1 cellular context compared by ENCODE assay signal in the genomic region with DNA sequence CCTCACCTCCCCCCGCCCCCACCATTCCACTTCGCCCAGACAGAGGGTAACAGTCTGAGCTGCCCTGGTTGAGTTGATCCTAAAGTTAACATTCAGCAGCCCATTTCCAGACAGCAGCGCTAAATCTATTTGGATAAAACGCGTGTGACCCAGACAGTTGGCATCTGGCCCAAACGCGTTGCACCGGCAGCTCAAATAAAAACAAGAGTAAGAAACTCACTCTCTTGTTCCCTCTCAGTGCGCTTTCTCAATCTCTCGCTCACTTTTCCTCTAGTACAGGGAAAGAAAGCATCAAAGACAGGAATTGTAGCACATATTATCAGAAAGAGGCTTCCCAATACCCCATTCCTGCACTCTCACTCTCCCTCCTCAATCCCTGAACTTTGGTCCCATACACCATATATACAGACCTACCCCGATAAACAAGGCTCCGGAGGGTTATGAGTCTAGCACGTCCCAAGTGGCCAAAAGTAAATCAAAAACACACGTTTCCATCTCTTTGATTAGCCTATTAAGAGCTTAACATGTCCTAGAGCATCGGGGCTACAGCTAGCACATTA.
TF ChIP-seq lines count a peak whose summit lies in the region.

No MANE protein-coding gene starts in this region.

TF ChIP-seq in WTC11, 78 proteins besides CTCF, POLR2A, EP300 and RAD21 (continued from another document):
- TF ChIP-seq, protein P1, sequence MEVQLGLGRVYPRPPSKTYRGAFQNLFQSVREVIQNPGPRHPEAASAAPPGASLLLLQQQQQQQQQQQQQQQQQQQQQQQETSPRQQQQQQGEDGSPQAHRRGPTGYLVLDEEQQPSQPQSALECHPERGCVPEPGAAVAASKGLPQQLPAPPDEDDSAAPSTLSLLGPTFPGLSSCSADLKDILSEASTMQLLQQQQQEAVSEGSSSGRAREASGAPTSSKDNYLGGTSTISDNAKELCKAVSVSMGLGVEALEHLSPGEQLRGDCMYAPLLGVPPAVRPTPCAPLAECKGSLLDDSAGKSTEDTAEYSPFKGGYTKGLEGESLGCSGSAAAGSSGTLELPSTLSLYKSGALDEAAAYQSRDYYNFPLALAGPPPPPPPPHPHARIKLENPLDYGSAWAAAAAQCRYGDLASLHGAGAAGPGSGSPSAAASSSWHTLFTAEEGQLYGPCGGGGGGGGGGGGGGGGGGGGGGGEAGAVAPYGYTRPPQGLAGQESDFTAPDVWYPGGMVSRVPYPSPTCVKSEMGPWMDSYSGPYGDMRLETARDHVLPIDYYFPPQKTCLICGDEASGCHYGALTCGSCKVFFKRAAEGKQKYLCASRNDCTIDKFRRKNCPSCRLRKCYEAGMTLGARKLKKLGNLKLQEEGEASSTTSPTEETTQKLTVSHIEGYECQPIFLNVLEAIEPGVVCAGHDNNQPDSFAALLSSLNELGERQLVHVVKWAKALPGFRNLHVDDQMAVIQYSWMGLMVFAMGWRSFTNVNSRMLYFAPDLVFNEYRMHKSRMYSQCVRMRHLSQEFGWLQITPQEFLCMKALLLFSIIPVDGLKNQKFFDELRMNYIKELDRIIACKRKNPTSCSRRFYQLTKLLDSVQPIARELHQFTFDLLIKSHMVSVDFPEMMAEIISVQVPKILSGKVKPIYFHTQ (CRISPR knock-in tag; IDR thresholded peaks at IDR 0.05), result no peak
- TF ChIP-seq CBFB (CRISPR knock-in tag; IDR thresholded peaks at IDR 0.05; ENCODE audit: low read depth), result no peak
- TF ChIP-seq NR2C2 (CRISPR knock-in tag; IDR thresholded peaks at IDR 0.05), result no peak
- TF ChIP-seq PRRX2 (CRISPR knock-in tag; IDR thresholded peaks at IDR 0.05), result no peak
